In the genomic region with DNA sequence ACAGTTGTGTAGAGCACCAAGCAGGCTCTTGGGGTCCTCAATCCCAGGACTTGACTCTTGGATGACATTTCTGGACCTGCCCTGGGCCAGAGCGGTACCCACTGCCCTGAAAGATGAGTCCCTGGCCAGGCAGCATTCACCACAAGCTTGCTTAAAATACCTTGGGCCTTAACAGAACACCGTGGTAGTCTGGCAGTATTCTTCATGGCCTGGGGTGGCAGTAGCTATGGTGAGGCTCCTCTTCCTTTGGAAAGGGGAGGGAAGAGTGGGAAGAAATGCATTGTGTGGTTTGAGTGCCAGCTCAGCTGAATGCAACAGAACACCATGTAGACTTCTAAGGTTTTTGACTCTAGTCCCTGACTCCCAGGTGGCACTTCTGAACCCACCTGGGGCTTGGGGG, we compare ENCODE assay signal across 9 cellular contexts. TPM values are rescaled to one million over a fixed set of nuclear protein-coding genes. Genes with fewer than 3 reads are reported as not detected.
"Had no signal": no experiment of that assay in that cellular context is flagged by ENCODE, and none has a peak within 500 bp of the region (broad histone marks: within the 10 kb centered on the region; RNA-seq: fewer than 3 reads in every experiment).

No MANE protein-coding gene starts in this region.

- DNase-seq: GM23248, GOT3, H7, IMR-90, KG1 had no signal

- H3K9ac ChIP-seq: GM23248 had no signal

- H3K27ac ChIP-seq: GM23248, HL-60 had no signal

- H3K4me1 ChIP-seq: HAP-1 had no signal

- ATAC-seq: K562 had no signal

- H3K4me3 ChIP-seq: GM23248, HAP-1, K562 had no signal

- H3K36me3 ChIP-seq: HAP-1 had no signal

- H3K9me3 ChIP-seq: HAP-1 had no signal

RNA-seq across cellular contexts. Expression of a gene that starts 29.4 kb away (rescaled TPM):
- total RNA-seq: GM23248, H4, H7, IMR-90 had no signal
- polyA plus RNA-seq: GM23248, IMR-90 had no signal
